ENCODE assay signal across 8 cellular contexts in the genomic region with DNA sequence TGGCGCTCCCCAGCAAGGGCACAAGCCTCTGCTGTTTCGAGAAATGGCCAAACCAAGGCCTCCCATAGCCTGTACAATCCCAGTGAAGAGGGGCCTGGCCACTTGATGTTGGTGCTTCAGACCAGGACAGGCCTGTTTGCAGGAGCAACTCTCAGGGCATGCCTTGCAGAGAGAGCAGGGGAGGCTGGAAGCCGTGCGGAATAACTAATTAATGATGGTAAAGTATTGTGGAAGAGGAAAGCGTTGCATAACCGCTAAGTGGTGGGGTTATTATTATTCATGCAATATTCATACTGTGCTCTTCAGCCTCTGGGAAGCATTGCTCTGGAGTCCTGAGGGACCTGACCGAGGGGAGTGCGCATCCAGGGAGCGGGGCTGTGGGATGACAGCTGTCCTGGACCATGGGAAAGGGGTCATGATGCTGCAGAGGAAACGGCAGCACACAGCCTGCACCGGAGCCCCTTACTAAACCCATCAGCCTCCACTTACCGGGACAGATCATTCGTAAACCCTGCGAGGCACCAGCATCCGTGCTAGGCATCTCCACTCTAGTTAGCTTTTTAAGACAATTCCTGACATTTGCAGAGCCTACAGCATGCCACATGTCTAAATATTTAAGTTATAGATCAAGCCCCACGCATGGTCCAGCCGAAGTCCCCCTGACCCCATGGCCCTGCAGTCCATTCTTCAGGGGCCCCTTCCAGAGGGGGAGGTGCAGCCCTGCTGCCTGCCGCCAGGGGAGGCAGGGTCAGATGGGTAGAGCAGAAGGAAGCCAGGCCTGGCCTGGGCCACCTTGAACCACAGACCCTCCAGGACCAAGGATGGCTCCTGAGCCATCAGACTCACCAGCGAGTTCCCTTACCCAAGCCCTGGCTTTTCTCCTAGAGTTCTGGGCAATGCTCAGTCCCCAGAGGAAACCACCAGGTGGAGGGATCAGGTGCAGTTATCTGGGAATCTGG. TPM values are rescaled to one million over a fixed set of nuclear protein-coding genes. Genes with fewer than 3 reads are reported as not detected.
DNase-seq lines count a peak whose midpoint lies in the region; ATAC-seq and TF ChIP-seq lines count a peak whose summit lies in the region.

No MANE protein-coding gene starts in this region.

- ATAC-seq in Right ventricle myocardium inferior = peak; percentile 53
- no peak for ATAC-seq in CD8-positive, alpha-beta T cell
- ATAC-seq in GM21737 (IDR thresholded peaks at IDR 0.05; ENCODE audit: unreplicated experiment) = no peak

- H3K4me3 ChIP-seq in SJSA1 (no peak overlapping the region), subcutaneous abdominal adipose tissue (ENCODE audit: low read depth in 1 of 5, low read length in 5 of 5) (peak overlapping the region in 1 of 5 donors; percentile 16)
- no peak overlapping the region for H3K4me3 ChIP-seq in CD8-positive, alpha-beta T cell (ENCODE audit: low read depth, low read length)

- peak overlapping the region; percentile 89 for H3K27ac Mint-ChIP-seq in activated CD4-positive, alpha-beta T cell treated with anti-CD3 and anti-CD28 coated beads, Interleukin-2, amount 10 ng/mL, durations not matched to agents 7 days and 5 days
- H3K27ac Mint-ChIP-seq in CD8-positive, alpha-beta T cell = no peak overlapping the region

- no peaks in the 10 kb centered on the region for H3K36me3 Mint-ChIP-seq in activated CD4-positive, alpha-beta T cell treated with anti-CD3 and anti-CD28 coated beads, Interleukin-2, amount 10 ng/mL, durations not matched to agents 7 days and 5 days (ENCODE audit: low read depth)
- no peaks in the 10 kb centered on the region for H3K36me3 Mint-ChIP-seq in CD8-positive, alpha-beta T cell

- DNase-seq in activated CD4-positive, alpha-beta T cell treated with anti-CD3 and anti-CD28 coated beads, Interleukin-2, amount 10 ng/mL, durations not matched to agents 7 days and 5 days = no peak
- no peak for DNase-seq in activated CD4-positive, alpha-beta T cell treated with anti-CD3 and anti-CD28 coated beads for 48 hours
- no peak for DNase-seq in SJSA1 (ENCODE audit: low read depth in 1 of 2, low spot score in 2 of 2)
- DNase-seq in Right ventricle myocardium inferior (ENCODE audit: missing footprints) = no peak
- no peak for DNase-seq in CD8-positive, alpha-beta T cell
- no peak for DNase-seq in AG08395 (ENCODE audit: low spot score)

- H3K27me3 ChIP-seq in SJSA1 (replicated peaks) = no peaks in the 10 kb centered on the region
- H3K27me3 ChIP-seq in subcutaneous abdominal adipose tissue (ENCODE audit: control insufficient read depth in 5 of 5, insufficient read depth in 4 of 5, low read length in 5 of 5) = no peaks in the 10 kb centered on the region
- H3K27me3 ChIP-seq in CD8-positive, alpha-beta T cell (ENCODE audit: insufficient read depth, low read length) = no peaks in the 10 kb centered on the region

- no peaks in the 10 kb centered on the region for H3K9me3 ChIP-seq in SJSA1 (replicated peaks)
- no peaks in the 10 kb centered on the region for H3K9me3 ChIP-seq in subcutaneous abdominal adipose tissue (ENCODE audit: control insufficient read depth in 5 of 5, low read length in 5 of 5)
- no peaks in the 10 kb centered on the region for H3K9me3 ChIP-seq in CD8-positive, alpha-beta T cell (ENCODE audit: low read length)

- H3K36me3 ChIP-seq in SJSA1 (no peaks in the 10 kb centered on the region), subcutaneous abdominal adipose tissue (ENCODE audit: control insufficient read depth in 5 of 5, insufficient read depth in 5 of 5, low read length in 5 of 5) (no peaks in the 10 kb centered on the region)
- H3K36me3 ChIP-seq in CD8-positive, alpha-beta T cell (ENCODE audit: insufficient read depth, low read length) = no peaks in the 10 kb centered on the region

- H3K4me3 Mint-ChIP-seq in activated CD4-positive, alpha-beta T cell treated with anti-CD3 and anti-CD28 coated beads, Interleukin-2, amount 10 ng/mL, durations not matched to agents 7 days and 5 days = no peak overlapping the region
- H3K4me3 Mint-ChIP-seq in CD8-positive, alpha-beta T cell = no peak overlapping the region

- H3K4me1 ChIP-seq in SJSA1 (replicated peaks) (peaks cover 22% of the 10 kb centered on the region), subcutaneous abdominal adipose tissue (ENCODE audit: control insufficient read depth in 5 of 5, insufficient read depth in 5 of 5, low read length in 5 of 5) (peaks cover 2 to 54% (median 21%) of the 10 kb centered on the region in 5 donors)
- H3K4me1 ChIP-seq in CD8-positive, alpha-beta T cell (ENCODE audit: insufficient read depth, low read length) = no peaks in the 10 kb centered on the region

- no peak for TF ChIP-seq CTCF in CD8-positive, alpha-beta T cell (IDR thresholded peaks at IDR 0.05)

- POLR2A ChIA-PET in activated CD4-positive, alpha-beta T cell treated with anti-CD3 and anti-CD28 coated beads, Interleukin-2, amount 10 ng/mL, durations not matched to agents 7 days and 5 days (lab: Charles Lee) = no interaction called here
- POLR2A ChIA-PET in CD8-positive, alpha-beta T cell (lab: Charles Lee) = no interaction called here

- H3K27ac ChIP-seq in SJSA1 (peak overlapping the region; percentile 83), subcutaneous abdominal adipose tissue (ENCODE audit: low read depth, low read length) (peak overlapping the region; percentile 55)
- no peak overlapping the region for H3K27ac ChIP-seq in CD8-positive, alpha-beta T cell (ENCODE audit: low read depth, low read length)

- intact Hi-C loops in Right ventricle myocardium inferior (cut with DNase I) = loop anchor here (10.0 kb wide), 1 partner anchor 338 kb away; no protein-coding TSS in a partner anchor
- intact Hi-C loops in CD8-positive, alpha-beta T cell (cut with DNase I, micrococcal nuclease) = no loop called here

- no peak overlapping the region for H3K9ac ChIP-seq in subcutaneous abdominal adipose tissue (ENCODE audit: low read length in 5 of 5)

- CTCF ChIA-PET in activated CD4-positive, alpha-beta T cell treated with anti-CD3 and anti-CD28 coated beads, Interleukin-2, amount 10 ng/mL, durations not matched to agents 7 days and 5 days (lab: Charles Lee) = interaction anchor here (1.5 to 1.8 kb wide), 2 partner anchors 9 to 15 kb away, joined by 4 to 5 read pairs; no protein-coding TSS in a partner anchor
- CTCF ChIA-PET in CD8-positive, alpha-beta T cell (lab: Charles Lee) = no interaction called here

- no peaks in the 10 kb centered on the region for H3K27me3 Mint-ChIP-seq in activated CD4-positive, alpha-beta T cell treated with anti-CD3 and anti-CD28 coated beads, Interleukin-2, amount 10 ng/mL, durations not matched to agents 7 days and 5 days
- no peaks in the 10 kb centered on the region for H3K27me3 Mint-ChIP-seq in CD8-positive, alpha-beta T cell (ENCODE audit: low read depth)

- peaks cover 41% of the 10 kb centered on the region for H3K4me1 Mint-ChIP-seq in activated CD4-positive, alpha-beta T cell treated with anti-CD3 and anti-CD28 coated beads, Interleukin-2, amount 10 ng/mL, durations not matched to agents 7 days and 5 days
- peaks cover 7% of the 10 kb centered on the region for H3K4me1 Mint-ChIP-seq in CD8-positive, alpha-beta T cell (ENCODE audit: low read depth)

- H3K9me3 Mint-ChIP-seq in activated CD4-positive, alpha-beta T cell treated with anti-CD3 and anti-CD28 coated beads, Interleukin-2, amount 10 ng/mL, durations not matched to agents 7 days and 5 days = no peaks in the 10 kb centered on the region
- no peaks in the 10 kb centered on the region for H3K9me3 Mint-ChIP-seq in CD8-positive, alpha-beta T cell

RNA-seq across cellular contexts. Expression of a gene that starts 11.6 kb away (rescaled TPM):
- 10 to 100 TPM; 12.5 to 14.0 TPM for total RNA-seq in activated CD4-positive, alpha-beta T cell treated with anti-CD3 and anti-CD28 coated beads, Interleukin-2, amount 10 ng/mL, durations not matched to agents 7 days and 5 days
- not detected in 2 replicates for total RNA-seq in SJSA1 (2014; rRNA removed; shearing (Covaris generic))
- 27.9 TPM for total RNA-seq in Right ventricle myocardium inferior
- total RNA-seq in CD8-positive, alpha-beta T cell = 1 to 10 TPM; 1.1 to 1.2 TPM

RNA-seq across cellular contexts. Expression of a gene that starts 42.8 kb away (rescaled TPM):
- total RNA-seq in activated CD4-positive, alpha-beta T cell treated with anti-CD3 and anti-CD28 coated beads, Interleukin-2, amount 10 ng/mL, durations not matched to agents 7 days and 5 days = not detected
- not detected in 2 replicates for total RNA-seq in SJSA1 (2014; rRNA removed; shearing (Covaris generic))
- total RNA-seq in Right ventricle myocardium inferior = not detected
- not detected for total RNA-seq in CD8-positive, alpha-beta T cell

Comparison
In these comparisons a context has a peak if more than half of its experiments do, and no peak if none do; other contexts are left out.
1. RNA of a gene that starts 11.6 kb away (total RNA-seq): 27.9 TPM in Right ventricle myocardium inferior (single experiment) and 12.5 to 14.0 TPM in activated CD4-positive, alpha-beta T cell treated with anti-CD3 and anti-CD28 coated beads, Interleukin-2, amount 10 ng/mL, durations not matched to agents 7 days and 5 days; 1.1 to 1.2 TPM in CD8-positive, alpha-beta T cell and not detected in SJSA1; every median in the first group is over 4 times any median in the second.